Comparison of ENCODE assay signal across 11 cellular contexts in the genomic region with DNA sequence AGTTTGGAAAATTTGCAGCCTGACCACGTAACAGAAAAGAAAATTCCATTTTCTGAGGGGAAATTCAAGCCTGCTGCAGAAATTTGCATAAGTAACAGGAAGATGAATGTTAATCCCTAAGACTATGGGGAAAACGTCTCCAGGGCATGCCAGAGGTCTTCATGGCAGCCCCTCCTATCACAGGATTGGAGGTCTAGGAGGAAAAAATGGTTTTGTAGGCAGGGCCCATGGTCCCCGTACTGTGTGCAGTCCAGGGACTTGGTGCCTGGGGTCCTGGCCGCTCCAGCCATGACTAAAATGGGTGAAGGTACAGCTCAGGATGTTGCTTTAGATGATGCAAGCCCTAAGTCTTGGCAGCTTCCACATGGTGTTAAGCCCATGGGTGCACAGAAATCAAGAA.
"Had no signal": no experiment of that assay in that cellular context is flagged by ENCODE, and none has a peak within 500 bp of the region (broad histone marks: within the 10 kb centered on the region; RNA-seq: fewer than 3 reads in every experiment).

No MANE protein-coding gene starts in this region.

- H2AFZ ChIP-seq: GM23248, GM23338 had no signal

- H3K4me3 Mint-ChIP-seq: GM23338, H9, HFFc6 had no signal

- H3K4me1 Mint-ChIP-seq: GM23338, H9 had no signal

- H3K27ac ChIP-seq: GM23248 had no signal

- ATAC-seq: GM23338, HCT116 had no signal

- H3K9ac ChIP-seq: GM23248 had no signal

- H3K4me3 ChIP-seq: GM23248, GM23338, HAP-1 had no signal

- FAIRE-seq: H1, H54 had no signal

- DNase-seq: GM23248, GOT3, H7, H9, HCEC 1CT, HFFc6 had no signal

- H3K4me1 ChIP-seq: HAP-1 had no signal

- H3K27ac Mint-ChIP-seq: GM23338, H9, HFFc6 had no signal

- H3K36me3 ChIP-seq: HAP-1 had no signal

- H3K4me2 ChIP-seq: GM23338 had no signal
